Comparison of ENCODE assay signal across 36 cellular contexts in genomic region chr6:47527274-47527673, GRCh38.
"Had no signal": no experiment of that assay in that cellular context is flagged by ENCODE, and none has a peak within 500 bp of the region (broad histone marks: within the 10 kb centered on the region; RNA-seq: fewer than 3 reads in every experiment).

No MANE protein-coding gene starts in this region.

- H3K9me3 ChIP-seq: adrenal gland, body of pancreas, breast epithelium had no signal

- H3K27me3 ChIP-seq: adrenal gland, body of pancreas, brain microvascular endothelial cell, breast epithelium had no signal

- H3K27ac Mint-ChIP-seq: activated CD4-positive, alpha-beta memory T cell treated with anti-CD3 and anti-CD28 coated beads, Interleukin-2, amount 10 ng/mL, durations not matched to agents 7 days and 5 days; activated CD4-positive, alpha-beta T cell treated with anti-CD3 and anti-CD28 coated beads for 36 hours; activated CD4-positive, alpha-beta T cell treated with anti-CD3 and anti-CD28 coated beads, Interleukin-2, amount 10 ng/mL, durations not matched to agents 7 days and 5 days; activated CD8-positive, alpha-beta memory T cell treated with anti-CD3 and anti-CD28 coated beads, Interleukin-2, amount 10 ng/mL, durations not matched to agents 7 days and 5 days; activated CD8-positive, alpha-beta T cell treated with anti-CD3 and anti-CD28 coated beads, Interleukin-2, amount 10 ng/mL, durations not matched to agents 7 days and 5 days; activated naive CD4-positive, alpha-beta T cell treated with anti-CD3 and anti-CD28 coated beads, Interleukin-2, amount 50 U/mL, for 72 hours; activated naive CD8-positive, alpha-beta T cell treated with anti-CD3 and anti-CD28 coated beads for 36 hours; activated T-cell treated with anti-CD3 and anti-CD28 coated beads, Interleukin-2, amount 50 U/mL, for 24 hours; activated T-helper 2 cell treated with anti-CD3 and anti-CD28 coated beads, Interferon-gamma antibody, Interleukin-2, Interleukin-4, amounts not matched to agents 10 μg/mL and 5 μg/mL and 100 μg/mL, durations not matched to agents 14 hours and 24 hours and 36 hours; T-helper 1 cell treated with Interleukin-12 subunit alpha and Interleukin-12 subunit beta and Interleukin-4 antibody, amounts not matched to agents 30 μg/mL and 1 μg/mL, for 36 hours; T-helper 2 cell treated with Interferon-gamma antibody and Interleukin-4, amounts not matched to agents 5 μg/mL and 100 μg/mL, for 36 hours had no signal

- H3K9me3 Mint-ChIP-seq: activated CD4-positive, alpha-beta memory T cell treated with anti-CD3 and anti-CD28 coated beads, Interleukin-2, amount 10 ng/mL, durations not matched to agents 7 days and 5 days; activated T-cell treated with anti-CD3 and anti-CD28 coated beads, Interleukin-2, amount 50 U/mL, for 24 hours; activated T-helper 2 cell treated with anti-CD3 and anti-CD28 coated beads, Interferon-gamma antibody, Interleukin-2, Interleukin-4, amounts not matched to agents 10 μg/mL and 5 μg/mL and 100 μg/mL, durations not matched to agents 14 hours and 24 hours and 36 hours; T-helper 1 cell treated with Interleukin-12 subunit alpha and Interleukin-12 subunit beta and Interleukin-4 antibody, amounts not matched to agents 30 μg/mL and 1 μg/mL, for 36 hours; T-helper 2 cell treated with Interferon-gamma antibody and Interleukin-4, amounts not matched to agents 5 μg/mL and 100 μg/mL, for 36 hours had no signal

- H3K4me3 Mint-ChIP-seq: activated CD4-positive, alpha-beta memory T cell treated with anti-CD3 and anti-CD28 coated beads, Interleukin-2, amount 10 ng/mL, durations not matched to agents 7 days and 5 days; activated CD4-positive, alpha-beta T cell treated with anti-CD3 and anti-CD28 coated beads for 36 hours; activated CD4-positive, alpha-beta T cell treated with anti-CD3 and anti-CD28 coated beads, Interleukin-2, amount 10 ng/mL, durations not matched to agents 7 days and 5 days; activated CD8-positive, alpha-beta memory T cell treated with anti-CD3 and anti-CD28 coated beads, Interleukin-2, amount 10 ng/mL, durations not matched to agents 7 days and 5 days; activated CD8-positive, alpha-beta T cell treated with anti-CD3 and anti-CD28 coated beads, Interleukin-2, amount 10 ng/mL, durations not matched to agents 7 days and 5 days; activated naive CD8-positive, alpha-beta T cell treated with anti-CD3 and anti-CD28 coated beads for 36 hours; activated T-cell treated with anti-CD3 and anti-CD28 coated beads, Interleukin-2, amount 50 U/mL, for 24 hours; T-helper 1 cell treated with Interleukin-12 subunit alpha and Interleukin-12 subunit beta and Interleukin-4 antibody, amounts not matched to agents 30 μg/mL and 1 μg/mL, for 36 hours; T-helper 2 cell treated with Interferon-gamma antibody and Interleukin-4, amounts not matched to agents 5 μg/mL and 100 μg/mL, for 36 hours had no signal

- H3K36me3 ChIP-seq: adrenal gland, brain microvascular endothelial cell, breast epithelium had no signal

- H3K4me3 ChIP-seq: adrenal gland, body of pancreas, breast epithelium had no signal

- ATAC-seq: activated CD4-positive, alpha-beta T cell treated with anti-CD3 and anti-CD28 coated beads for 36 hours; activated CD4-positive, CD25-positive, alpha-beta regulatory T cell treated with anti-CD3 and anti-CD28 coated beads, Interleukin-2, amount 50 U/mL, for 24 hours; activated CD8-positive, alpha-beta memory T cell treated with anti-CD3 and anti-CD28 coated beads, Interleukin-2, amount 10 ng/mL, durations not matched to agents 7 days and 5 days; activated CD8-positive, alpha-beta T cell treated with anti-CD3 and anti-CD28 coated beads, Interleukin-2, amount 10 ng/mL, durations not matched to agents 7 days and 5 days; activated naive CD4-positive, alpha-beta T cell treated with anti-CD3 and anti-CD28 coated beads, Interleukin-2, amount 50 U/mL, for 72 hours; body of pancreas had no signal

- FAIRE-seq: astrocyte, TTC549 had no signal

- H3K27ac ChIP-seq: adrenal gland, body of pancreas, brain microvascular endothelial cell, breast epithelium, VCaP had no signal

- H3K27me3 Mint-ChIP-seq: activated CD4-positive, alpha-beta memory T cell treated with anti-CD3 and anti-CD28 coated beads, Interleukin-2, amount 10 ng/mL, durations not matched to agents 7 days and 5 days; activated CD4-positive, alpha-beta T cell treated with anti-CD3 and anti-CD28 coated beads for 36 hours; activated CD4-positive, alpha-beta T cell treated with anti-CD3 and anti-CD28 coated beads, Interleukin-2, amount 10 ng/mL, durations not matched to agents 7 days and 5 days; activated CD8-positive, alpha-beta memory T cell treated with anti-CD3 and anti-CD28 coated beads, Interleukin-2, amount 10 ng/mL, durations not matched to agents 7 days and 5 days; activated naive CD8-positive, alpha-beta T cell treated with anti-CD3 and anti-CD28 coated beads for 36 hours; activated T-cell treated with anti-CD3 and anti-CD28 coated beads, Interleukin-2, amount 50 U/mL, for 24 hours had no signal

- H3K4me1 ChIP-seq: breast epithelium had no signal

- DNase-seq: activated CD4-positive, alpha-beta memory T cell treated with anti-CD3 and anti-CD28 coated beads, Interleukin-2, amount 10 ng/mL, durations not matched to agents 7 days and 5 days; activated CD4-positive, alpha-beta T cell treated with anti-CD3 and anti-CD28 coated beads for 1 hour; activated CD4-positive, alpha-beta T cell treated with anti-CD3 and anti-CD28 coated beads for 36 hours; activated CD4-positive, alpha-beta T cell treated with anti-CD3 and anti-CD28 coated beads for 48 hours; activated CD4-positive, alpha-beta T cell treated with anti-CD3 and anti-CD28 coated beads, Interleukin-2, amount 10 ng/mL, durations not matched to agents 7 days and 5 days; activated CD4-positive, alpha-beta T cell treated with anti-CD3 and anti-CD28 coated beads, Interleukin-2, amount 50 U/mL, for 48 hours; activated CD4-positive, CD25-positive, alpha-beta regulatory T cell; activated CD8-positive, alpha-beta memory T cell treated with anti-CD3 and anti-CD28 coated beads for 24 hours; activated CD8-positive, alpha-beta memory T cell treated with anti-CD3 and anti-CD28 coated beads, Interleukin-2, amount 10 ng/mL, durations not matched to agents 7 days and 5 days; activated CD8-positive, alpha-beta memory T cell treated with anti-CD3 and anti-CD28 coated beads, Interleukin-2, amount 50 U/mL, for 48 hours; activated CD8-positive, alpha-beta T cell treated with anti-CD3 and anti-CD28 coated beads, Interleukin-2, amount 10 ng/mL, durations not matched to agents 7 days and 5 days; activated effector memory CD4-positive, alpha-beta T cell treated with Interleukin-2 at 50 U/mL for 16 hours; activated gamma-delta T cell; activated naive CD4-positive, alpha-beta T cell treated with anti-CD3 and anti-CD28 coated beads, Interleukin-2, amount 50 U/mL, for 16 hours; activated naive CD4-positive, alpha-beta T cell treated with Interleukin-2 at 50 U/mL for 16 hours; activated naive CD8-positive, alpha-beta T cell treated with anti-CD3 and anti-CD28 coated beads for 36 hours; activated T-cell treated with anti-CD3 and anti-CD28 coated beads, Interleukin-2, amount 50 U/mL, for 24 hours; activated T-cell treated with anti-CD3 and anti-CD28 coated beads, Interleukin-2, amount 50 U/mL, for 48 hours; adrenal gland; amniotic stem cell; aorta; body of pancreas; brain microvascular endothelial cell; central memory CD4-positive, alpha-beta T cell; T-helper 1 cell; T-helper 2 cell; T-helper 9 cell had no signal
